ENCODE assay signal across 18 cellular contexts in the genomic region with DNA sequence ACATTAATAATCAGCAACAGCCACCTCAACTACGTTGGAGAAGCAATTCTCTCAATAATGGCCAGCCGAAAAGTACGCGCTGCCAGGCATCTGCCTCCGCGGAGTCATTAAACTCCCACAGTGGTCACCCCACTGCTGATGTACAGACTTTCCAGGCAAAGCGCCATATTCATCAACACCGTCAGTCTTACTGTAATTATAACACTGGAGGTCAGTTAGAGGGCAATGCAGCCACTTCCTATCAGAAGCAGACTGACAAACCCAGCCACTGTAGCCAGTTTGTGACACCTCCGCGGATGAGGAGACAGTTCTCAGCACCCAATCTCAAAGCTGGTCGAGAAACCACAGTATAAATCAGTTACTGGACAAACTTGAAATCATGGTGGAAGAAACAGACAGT.
"Had no signal": no experiment of that assay in that cellular context is flagged by ENCODE, and none has a peak within 500 bp of the region (broad histone marks: within the 10 kb centered on the region; RNA-seq: fewer than 3 reads in every experiment).

No MANE protein-coding gene starts in this region.

- FAIRE-seq: frontal cortex, keratinocyte had no signal

- DNase-seq: activated CD4-positive, alpha-beta T cell treated with anti-CD3 and anti-CD28 coated beads, Interleukin-2, amount 10 ng/mL, durations not matched to agents 24 days and 14 days; activated CD4-positive, CD25-positive, alpha-beta regulatory T cell; activated CD8-positive, alpha-beta memory T cell treated with anti-CD3 and anti-CD28 coated beads, Interleukin-2, amount 50 U/mL, for 48 hours; activated gamma-delta T cell treated with Interleukin-2 at 50 U/mL for 16 hours; activated naive CD8-positive, alpha-beta T cell treated with anti-CD3 and anti-CD28 coated beads for 36 hours; cerebellar nuclear complex; effector memory CD4-positive, alpha-beta T cell; left lung; mesendoderm; sigmoid colon; spleen; stomach; T-helper 2 cell had no signal

- H3K9me3 ChIP-seq: left lung, prostate gland, sigmoid colon, spleen, stomach, thoracic aorta had no signal

- H3K4me3 ChIP-seq: left lung, prostate gland, sigmoid colon, spleen, stomach, thoracic aorta had no signal

- ATAC-seq: left lung had no signal

- H3K27ac ChIP-seq: epithelial cell of prostate, left lung, prostate gland, sigmoid colon, spleen, stomach, thoracic aorta had no signal

- H3K4me1 ChIP-seq: prostate gland had no signal

- H3K27me3 ChIP-seq: left lung, sigmoid colon, spleen, stomach had no signal
